Comparison of ENCODE assay signal across 1 cellular context in genomic region chr7:118184392-118184899, GRCh38.
A peak's percentile ranks its signal among the peaks of the same experiment; 100 is the strongest.
TF ChIP-seq lines count a peak whose summit lies in the region.

No MANE protein-coding gene starts in this region.

TF ChIP-seq in HepG2, 621 proteins besides CTCF, POLR2A, EP300 and RAD21 (continued from another document and continues in another):
- TF ChIP-seq TRAFD1 (CRISPR knock-in tag; IDR thresholded peaks at IDR 0.05; ENCODE audit: borderline replicate concordance) (no peak), IKZF1 (IDR thresholded peaks at IDR 0.05) (no peak), MTF1 (CRISPR knock-in tag; IDR thresholded peaks at IDR 0.05) (no peak), MBD4 (IDR thresholded peaks at IDR 0.05; ENCODE audit: borderline replicate concordance, low read length) (no peak), HOXA7 (CRISPR knock-in tag; IDR thresholded peaks at IDR 0.05) (no peak), NCOA1 (CRISPR knock-in tag; IDR thresholded peaks at IDR 0.05) (no peak), ZNF407 (CRISPR knock-in tag; IDR thresholded peaks at IDR 0.05; ENCODE audit: not compliant biosample characterization) (peak; percentile 3), MAZ (IDR thresholded peaks at IDR 0.05; ENCODE audit: borderline replicate concordance, low read depth, low read length) (0 out of 2 replicates have a peak, but pooled peaks have one; percentile 11), MAZ (CRISPR knock-in tag; IDR thresholded peaks at IDR 0.05; ENCODE audit: low read depth) (no peak), ZBTB2 (CRISPR knock-in tag; IDR thresholded peaks at IDR 0.05; ENCODE audit: low read depth) (no peak), GTF3A (CRISPR knock-in tag; conservative IDR thresholded peaks at IDR 0.05) (no peak), PITX1 (CRISPR knock-in tag; IDR thresholded peaks at IDR 0.05) (no peak), NR1H2 (CRISPR knock-in tag; IDR thresholded peaks at IDR 0.05; ENCODE audit: borderline replicate concordance, low read depth) (no peak), ZNF296 (CRISPR knock-in tag; conservative IDR thresholded peaks at IDR 0.05) (no peak), RERE (CRISPR knock-in tag; IDR thresholded peaks at IDR 0.05; ENCODE audit: low read depth) (no peak), ELF4 (CRISPR knock-in tag; IDR thresholded peaks at IDR 0.05; ENCODE audit: borderline replicate concordance) (0 out of 2 replicates have a peak, but pooled peaks have one; percentile 62), NONO (IDR thresholded peaks at IDR 0.05) (no peak), NONO (CRISPR knock-in tag; conservative IDR thresholded peaks at IDR 0.05) (no peak), ZNF382 (CRISPR knock-in tag; IDR thresholded peaks at IDR 0.05; ENCODE audit: borderline replicate concordance) (no peak), ZFX (CRISPR knock-in tag; IDR thresholded peaks at IDR 0.05; ENCODE audit: low read depth) (no peak; the same call in 1 of the 2 replicates), PHB2 (IDR thresholded peaks at IDR 0.05; ENCODE audit: partially characterized antibody) (no peak), ZMAT5 (CRISPR knock-in tag; IDR thresholded peaks at IDR 0.05; ENCODE audit: borderline replicate concordance, low read depth) (no peak), ZBTB39 (CRISPR knock-in tag; IDR thresholded peaks at IDR 0.05) (no peak), ASH2L (IDR thresholded peaks at IDR 0.05; ENCODE audit: insufficient read length, low read depth, low read length) (peak; percentile 60), CBX1 (IDR thresholded peaks at IDR 0.05; ENCODE audit: low read depth) (peak; percentile 8), ZIK1 (CRISPR knock-in tag; IDR thresholded peaks at IDR 0.05; ENCODE audit: borderline replicate concordance, low read depth) (no peak), MYPOP (CRISPR knock-in tag; IDR thresholded peaks at IDR 0.05) (peak; percentile 16; the same call in 1 of the 2 replicates), ZNF564 (CRISPR knock-in tag; IDR thresholded peaks at IDR 0.05) (peak; percentile 6; the same call in 1 of the 2 replicates), HDAC2 (CRISPR knock-in tag; IDR thresholded peaks at IDR 0.05) (no peak), MAFK (conservative IDR thresholded peaks at IDR 0.05 in 1 of 2, IDR thresholded peaks at IDR 0.05 in 1 of 2; ENCODE audit: low read length in 2 of 2) (no peak), ISL2 (CRISPR knock-in tag; IDR thresholded peaks at IDR 0.05) (no peak), ZXDC (CRISPR knock-in tag; IDR thresholded peaks at IDR 0.05) (no peak), KMT2A (CRISPR knock-in tag; IDR thresholded peaks at IDR 0.05) (peak; percentile 13; the same call in 1 of the 2 replicates), KLF16 (CRISPR knock-in tag; IDR thresholded peaks at IDR 0.05) (0 out of 4 replicates have a peak, but pooled peaks of 1 of the 2 experiments have one; percentile 5), ZNF616 (CRISPR knock-in tag; IDR thresholded peaks at IDR 0.05; ENCODE audit: low read depth) (no peak), ZBTB38 (CRISPR knock-in tag; IDR thresholded peaks at IDR 0.05) (no peak), CEBPG (CRISPR knock-in tag; IDR thresholded peaks at IDR 0.05) (no peak)
